In the genomic region with DNA sequence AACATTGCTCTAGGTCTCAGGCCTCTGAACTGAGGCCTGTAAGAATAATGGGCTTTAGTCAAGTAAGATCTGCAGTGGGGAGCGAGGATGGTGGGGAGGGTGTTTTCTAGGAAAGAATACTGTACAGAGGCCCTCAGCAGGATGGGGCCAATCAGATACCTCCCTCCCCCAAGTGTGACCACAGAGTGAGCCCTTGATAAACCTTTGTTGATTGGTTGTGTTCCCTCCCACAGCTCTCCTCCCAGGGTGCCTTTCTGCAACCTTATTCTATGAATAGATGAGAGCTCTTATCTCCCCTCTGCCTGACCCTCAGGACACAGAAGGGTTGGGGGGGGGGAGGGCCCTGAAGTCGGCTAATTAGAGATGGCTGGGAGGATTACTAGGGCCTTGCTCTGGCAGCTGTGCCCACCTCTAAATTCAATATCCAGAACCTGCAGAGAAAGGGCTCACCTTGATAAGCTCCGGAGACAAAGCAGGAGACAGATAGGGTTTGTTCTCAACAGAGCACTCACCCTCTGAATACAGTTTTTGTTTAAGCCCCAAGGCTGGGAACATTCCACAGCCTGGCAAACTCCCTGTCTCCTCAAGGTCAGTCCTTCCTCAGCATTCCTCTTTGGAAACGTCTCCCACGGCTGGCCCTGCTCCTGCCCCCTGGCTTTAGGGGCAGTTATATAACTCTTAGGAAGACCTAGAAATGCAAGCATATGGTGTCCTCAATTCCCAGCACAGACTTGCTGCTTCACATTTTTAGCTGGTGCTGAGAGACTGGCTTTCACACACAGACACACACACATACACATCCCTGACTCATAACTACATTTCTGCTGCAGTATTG, we compare ENCODE assay signal across 1 cellular context.
A peak's percentile ranks its signal among the peaks of the same experiment; 100 is the strongest.
TF ChIP-seq lines count a peak whose summit lies in the region.

No MANE protein-coding gene starts in this region.

TF ChIP-seq in K562, 482 proteins besides CTCF, POLR2A, EP300 and RAD21 (continued from another document and continues in another):
- TF ChIP-seq ZNF239 (CRISPR knock-in tag; IDR thresholded peaks at IDR 0.05) = no peak; the same call in 1 of the 2 replicates
- TF ChIP-seq, protein P1, sequence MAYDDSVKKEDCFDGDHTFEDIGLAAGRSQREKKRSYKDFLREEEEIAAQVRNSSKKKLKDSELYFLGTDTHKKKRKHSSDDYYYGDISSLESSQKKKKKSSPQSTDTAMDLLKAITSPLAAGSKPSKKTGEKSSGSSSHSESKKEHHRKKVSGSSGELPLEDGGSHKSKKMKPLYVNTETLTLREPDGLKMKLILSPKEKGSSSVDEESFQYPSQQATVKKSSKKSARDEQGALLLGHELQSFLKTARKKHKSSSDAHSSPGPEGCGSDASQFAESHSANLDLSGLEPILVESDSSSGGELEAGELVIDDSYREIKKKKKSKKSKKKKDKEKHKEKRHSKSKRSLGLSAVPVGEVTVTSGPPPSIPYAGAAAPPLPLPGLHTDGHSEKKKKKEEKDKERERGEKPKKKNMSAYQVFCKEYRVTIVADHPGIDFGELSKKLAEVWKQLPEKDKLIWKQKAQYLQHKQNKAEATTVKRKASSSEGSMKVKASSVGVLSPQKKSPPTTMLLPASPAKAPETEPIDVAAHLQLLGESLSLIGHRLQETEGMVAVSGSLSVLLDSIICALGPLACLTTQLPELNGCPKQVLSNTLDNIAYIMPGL (CRISPR knock-in tag; IDR thresholded peaks at IDR 0.05) = no peak
- TF ChIP-seq ZNF263 (CRISPR knock-in tag; IDR thresholded peaks at IDR 0.05; ENCODE audit: borderline replicate concordance) = no peak
- no peak for TF ChIP-seq OTX1 (CRISPR knock-in tag; IDR thresholded peaks at IDR 0.05)
- TF ChIP-seq, protein P2, sequence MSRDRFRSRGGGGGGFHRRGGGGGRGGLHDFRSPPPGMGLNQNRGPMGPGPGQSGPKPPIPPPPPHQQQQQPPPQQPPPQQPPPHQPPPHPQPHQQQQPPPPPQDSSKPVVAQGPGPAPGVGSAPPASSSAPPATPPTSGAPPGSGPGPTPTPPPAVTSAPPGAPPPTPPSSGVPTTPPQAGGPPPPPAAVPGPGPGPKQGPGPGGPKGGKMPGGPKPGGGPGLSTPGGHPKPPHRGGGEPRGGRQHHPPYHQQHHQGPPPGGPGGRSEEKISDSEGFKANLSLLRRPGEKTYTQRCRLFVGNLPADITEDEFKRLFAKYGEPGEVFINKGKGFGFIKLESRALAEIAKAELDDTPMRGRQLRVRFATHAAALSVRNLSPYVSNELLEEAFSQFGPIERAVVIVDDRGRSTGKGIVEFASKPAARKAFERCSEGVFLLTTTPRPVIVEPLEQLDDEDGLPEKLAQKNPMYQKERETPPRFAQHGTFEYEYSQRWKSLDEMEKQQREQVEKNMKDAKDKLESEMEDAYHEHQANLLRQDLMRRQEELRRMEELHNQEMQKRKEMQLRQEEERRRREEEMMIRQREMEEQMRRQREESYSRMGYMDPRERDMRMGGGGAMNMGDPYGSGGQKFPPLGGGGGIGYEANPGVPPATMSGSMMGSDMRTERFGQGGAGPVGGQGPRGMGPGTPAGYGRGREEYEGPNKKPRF (IDR thresholded peaks at IDR 0.05; ENCODE audit: low read depth, low read length) = no peak
- TF ChIP-seq FOXA1 (IDR thresholded peaks at IDR 0.05; ENCODE audit: borderline replicate concordance) = no peak
- TF ChIP-seq TAF9B (IDR thresholded peaks at IDR 0.05; ENCODE audit: partially characterized antibody) = peak; percentile 26
- no peak for TF ChIP-seq ZNF347 (CRISPR knock-in tag; IDR thresholded peaks at IDR 0.05; ENCODE audit: low read depth)
- TF ChIP-seq CEBPG (CRISPR knock-in tag; IDR thresholded peaks at IDR 0.05) = no peak
- TF ChIP-seq CEBPG (tag; conservative IDR thresholded peaks at IDR 0.05 in 1 of 2, IDR thresholded peaks at IDR 0.05 in 1 of 2) = no peak
- no peak for TF ChIP-seq E2F3 (CRISPR knock-in tag; IDR thresholded peaks at IDR 0.05)
- no peak for TF ChIP-seq SAFB (IDR thresholded peaks at IDR 0.05; ENCODE audit: borderline replicate concordance, low read depth, low read length)
- no peak for TF ChIP-seq IRF2 (CRISPR knock-in tag; IDR thresholded peaks at IDR 0.05)
- TF ChIP-seq, protein P3, sequence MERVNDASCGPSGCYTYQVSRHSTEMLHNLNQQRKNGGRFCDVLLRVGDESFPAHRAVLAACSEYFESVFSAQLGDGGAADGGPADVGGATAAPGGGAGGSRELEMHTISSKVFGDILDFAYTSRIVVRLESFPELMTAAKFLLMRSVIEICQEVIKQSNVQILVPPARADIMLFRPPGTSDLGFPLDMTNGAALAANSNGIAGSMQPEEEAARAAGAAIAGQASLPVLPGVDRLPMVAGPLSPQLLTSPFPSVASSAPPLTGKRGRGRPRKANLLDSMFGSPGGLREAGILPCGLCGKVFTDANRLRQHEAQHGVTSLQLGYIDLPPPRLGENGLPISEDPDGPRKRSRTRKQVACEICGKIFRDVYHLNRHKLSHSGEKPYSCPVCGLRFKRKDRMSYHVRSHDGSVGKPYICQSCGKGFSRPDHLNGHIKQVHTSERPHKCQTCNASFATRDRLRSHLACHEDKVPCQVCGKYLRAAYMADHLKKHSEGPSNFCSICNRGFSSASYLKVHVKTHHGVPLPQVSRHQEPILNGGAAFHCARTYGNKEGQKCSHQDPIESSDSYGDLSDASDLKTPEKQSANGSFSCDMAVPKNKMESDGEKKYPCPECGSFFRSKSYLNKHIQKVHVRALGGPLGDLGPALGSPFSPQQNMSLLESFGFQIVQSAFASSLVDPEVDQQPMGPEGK (CRISPR knock-in tag; IDR thresholded peaks at IDR 0.05; ENCODE audit: borderline replicate concordance) = no peak
- TF ChIP-seq RNF219 (CRISPR knock-in tag; IDR thresholded peaks at IDR 0.05) = no peak
- TF ChIP-seq, protein P4, sequence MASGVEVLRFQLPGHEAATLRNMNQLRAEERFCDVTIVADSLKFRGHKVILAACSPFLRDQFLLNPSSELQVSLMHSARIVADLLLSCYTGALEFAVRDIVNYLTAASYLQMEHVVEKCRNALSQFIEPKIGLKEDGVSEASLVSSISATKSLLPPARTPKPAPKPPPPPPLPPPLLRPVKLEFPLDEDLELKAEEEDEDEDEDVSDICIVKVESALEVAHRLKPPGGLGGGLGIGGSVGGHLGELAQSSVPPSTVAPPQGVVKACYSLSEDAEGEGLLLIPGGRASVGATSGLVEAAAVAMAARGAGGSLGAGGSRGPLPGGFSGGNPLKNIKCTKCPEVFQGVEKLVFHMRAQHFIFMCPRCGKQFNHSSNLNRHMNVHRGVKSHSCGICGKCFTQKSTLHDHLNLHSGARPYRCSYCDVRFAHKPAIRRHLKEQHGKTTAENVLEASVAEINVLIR (CRISPR knock-in tag; IDR thresholded peaks at IDR 0.05) = no peak
- no peak for TF ChIP-seq TGIF2 (CRISPR knock-in tag; IDR thresholded peaks at IDR 0.05)
- TF ChIP-seq, protein P5, sequence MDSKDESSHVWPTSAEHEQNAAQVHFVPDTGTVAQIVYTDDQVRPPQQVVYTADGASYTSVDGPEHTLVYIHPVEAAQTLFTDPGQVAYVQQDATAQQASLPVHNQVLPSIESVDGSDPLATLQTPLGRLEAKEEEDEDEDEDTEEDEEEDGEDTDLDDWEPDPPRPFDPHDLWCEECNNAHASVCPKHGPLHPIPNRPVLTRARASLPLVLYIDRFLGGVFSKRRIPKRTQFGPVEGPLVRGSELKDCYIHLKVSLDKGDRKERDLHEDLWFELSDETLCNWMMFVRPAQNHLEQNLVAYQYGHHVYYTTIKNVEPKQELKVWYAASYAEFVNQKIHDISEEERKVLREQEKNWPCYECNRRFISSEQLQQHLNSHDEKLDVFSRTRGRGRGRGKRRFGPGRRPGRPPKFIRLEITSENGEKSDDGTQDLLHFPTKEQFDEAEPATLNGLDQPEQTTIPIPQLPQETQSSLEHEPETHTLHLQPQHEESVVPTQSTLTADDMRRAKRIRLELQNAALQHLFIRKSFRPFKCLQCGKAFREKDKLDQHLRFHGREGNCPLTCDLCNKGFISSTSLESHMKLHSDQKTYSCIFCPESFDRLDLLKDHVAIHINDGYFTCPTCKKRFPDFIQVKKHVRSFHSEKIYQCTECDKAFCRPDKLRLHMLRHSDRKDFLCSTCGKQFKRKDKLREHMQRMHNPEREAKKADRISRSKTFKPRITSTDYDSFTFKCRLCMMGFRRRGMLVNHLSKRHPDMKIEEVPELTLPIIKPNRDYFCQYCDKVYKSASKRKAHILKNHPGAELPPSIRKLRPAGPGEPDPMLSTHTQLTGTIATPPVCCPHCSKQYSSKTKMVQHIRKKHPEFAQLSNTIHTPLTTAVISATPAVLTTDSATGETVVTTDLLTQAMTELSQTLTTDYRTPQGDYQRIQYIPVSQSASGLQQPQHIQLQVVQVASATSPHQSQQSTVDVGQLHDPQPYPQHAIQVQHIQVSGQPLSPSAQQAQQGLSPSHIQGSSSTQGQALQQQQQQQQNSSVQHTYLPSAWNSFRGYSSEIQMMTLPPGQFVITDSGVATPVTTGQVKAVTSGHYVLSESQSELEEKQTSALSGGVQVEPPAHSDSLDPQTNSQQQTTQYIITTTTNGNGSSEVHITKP (IDR thresholded peaks at IDR 0.05; ENCODE audit: partially characterized antibody) = peak; percentile 96
- peak; percentile 23 for TF ChIP-seq RBM39 (optimal IDR thresholded peaks at IDR 0.05; ENCODE audit: low read depth, low read length)
- TF ChIP-seq TOE1 (IDR thresholded peaks at IDR 0.05; ENCODE audit: borderline replicate concordance) = no peak; the same call in 1 of the 2 replicates
- no peak for TF ChIP-seq TOE1 (CRISPR knock-in tag; IDR thresholded peaks at IDR 0.05; ENCODE audit: borderline replicate concordance, low read depth)
- no peak for TF ChIP-seq GABPB1 (CRISPR knock-in tag; IDR thresholded peaks at IDR 0.05)
- TF ChIP-seq, protein P6, sequence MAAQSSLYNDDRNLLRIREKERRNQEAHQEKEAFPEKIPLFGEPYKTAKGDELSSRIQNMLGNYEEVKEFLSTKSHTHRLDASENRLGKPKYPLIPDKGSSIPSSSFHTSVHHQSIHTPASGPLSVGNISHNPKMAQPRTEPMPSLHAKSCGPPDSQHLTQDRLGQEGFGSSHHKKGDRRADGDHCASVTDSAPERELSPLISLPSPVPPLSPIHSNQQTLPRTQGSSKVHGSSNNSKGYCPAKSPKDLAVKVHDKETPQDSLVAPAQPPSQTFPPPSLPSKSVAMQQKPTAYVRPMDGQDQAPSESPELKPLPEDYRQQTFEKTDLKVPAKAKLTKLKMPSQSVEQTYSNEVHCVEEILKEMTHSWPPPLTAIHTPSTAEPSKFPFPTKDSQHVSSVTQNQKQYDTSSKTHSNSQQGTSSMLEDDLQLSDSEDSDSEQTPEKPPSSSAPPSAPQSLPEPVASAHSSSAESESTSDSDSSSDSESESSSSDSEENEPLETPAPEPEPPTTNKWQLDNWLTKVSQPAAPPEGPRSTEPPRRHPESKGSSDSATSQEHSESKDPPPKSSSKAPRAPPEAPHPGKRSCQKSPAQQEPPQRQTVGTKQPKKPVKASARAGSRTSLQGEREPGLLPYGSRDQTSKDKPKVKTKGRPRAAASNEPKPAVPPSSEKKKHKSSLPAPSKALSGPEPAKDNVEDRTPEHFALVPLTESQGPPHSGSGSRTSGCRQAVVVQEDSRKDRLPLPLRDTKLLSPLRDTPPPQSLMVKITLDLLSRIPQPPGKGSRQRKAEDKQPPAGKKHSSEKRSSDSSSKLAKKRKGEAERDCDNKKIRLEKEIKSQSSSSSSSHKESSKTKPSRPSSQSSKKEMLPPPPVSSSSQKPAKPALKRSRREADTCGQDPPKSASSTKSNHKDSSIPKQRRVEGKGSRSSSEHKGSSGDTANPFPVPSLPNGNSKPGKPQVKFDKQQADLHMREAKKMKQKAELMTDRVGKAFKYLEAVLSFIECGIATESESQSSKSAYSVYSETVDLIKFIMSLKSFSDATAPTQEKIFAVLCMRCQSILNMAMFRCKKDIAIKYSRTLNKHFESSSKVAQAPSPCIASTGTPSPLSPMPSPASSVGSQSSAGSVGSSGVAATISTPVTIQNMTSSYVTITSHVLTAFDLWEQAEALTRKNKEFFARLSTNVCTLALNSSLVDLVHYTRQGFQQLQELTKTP (IDR thresholded peaks at IDR 0.05; ENCODE audit: low read depth in 1 of 2, partially characterized antibody in 2 of 2) = peak in 1 of 2 experiments; percentile 69
- peak; percentile 88 for TF ChIP-seq TEAD4 (IDR thresholded peaks at IDR 0.05; ENCODE audit: low read length)
- no peak for TF ChIP-seq TEAD4 (CRISPR knock-in tag; IDR thresholded peaks at IDR 0.05; ENCODE audit: borderline replicate concordance)
- no peak for TF ChIP-seq ZBED1 (IDR thresholded peaks at IDR 0.05)
- TF ChIP-seq ZNF655 (CRISPR knock-in tag; IDR thresholded peaks at IDR 0.05) = no peak
- TF ChIP-seq ZNF175 (CRISPR knock-in tag; IDR thresholded peaks at IDR 0.05; ENCODE audit: low read depth) = peak; percentile 67; the same call in 1 of the 2 replicates
- TF ChIP-seq EHMT2 (IDR thresholded peaks at IDR 0.05) = no peak
- 0 out of 2 replicates have a peak, but pooled peaks have one; percentile 18 for TF ChIP-seq NR2F6 (CRISPR knock-in tag; IDR thresholded peaks at IDR 0.05)
- TF ChIP-seq TAF15 (IDR thresholded peaks at IDR 0.05; ENCODE audit: low read depth, low read length) = no peak
- peak; percentile 95 for TF ChIP-seq SOX6 (IDR thresholded peaks at IDR 0.05)
